ENCODE assay signal across 19 cellular contexts in the genomic region with DNA sequence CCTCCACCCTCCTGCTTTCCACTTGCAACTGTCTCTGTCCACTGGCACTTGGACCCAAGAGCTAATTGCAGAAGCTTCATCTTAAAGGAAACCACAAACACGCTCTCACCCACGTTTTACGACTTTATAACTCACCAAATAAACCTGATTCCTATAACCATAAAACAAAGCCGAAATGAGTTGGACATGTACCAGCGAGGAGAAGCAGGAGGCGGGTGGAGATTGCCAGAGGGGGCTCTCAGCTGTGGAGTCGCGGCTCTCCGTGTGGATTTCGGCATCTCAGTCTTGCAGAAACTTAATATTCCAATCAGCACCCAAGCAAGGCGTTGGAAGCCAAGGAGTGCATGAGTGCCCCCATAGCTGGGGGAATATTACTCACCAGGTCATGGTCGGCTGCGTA.
DNase-seq lines count a peak whose midpoint lies in the region; ATAC-seq, FAIRE-seq and TF ChIP-seq lines count a peak whose summit lies in the region.
"Had no signal": no experiment of that assay in that cellular context is flagged by ENCODE, and none has a peak within 500 bp of the region (broad histone marks: within the 10 kb centered on the region; RNA-seq: fewer than 3 reads in every experiment).

No MANE protein-coding gene starts in this region.

- ATAC-seq in Right ventricle myocardium superior (ENCODE audit: poor library complexity) (peak; percentile 36), upper lobe of left lung (ENCODE audit: low FRiP score in 2 of 2) (no peak), GM21447 (IDR thresholded peaks at IDR 0.05; ENCODE audit: unreplicated experiment) (no peak)
- ATAC-seq in naive thymus-derived CD4-positive, alpha-beta T cell = no peak
- ATAC-seq: activated naive CD8-positive, alpha-beta T cell treated with anti-CD3 and anti-CD28 coated beads, Interleukin-2, amount 50 U/mL, for 24 hours; activated T-cell treated with anti-CD3 and anti-CD28 coated beads, Interleukin-2, amount 50 U/mL, for 4 hours; lower lobe of right lung had no signal

- H3K27ac ChIP-seq in left ventricle myocardium inferior (replicated peaks) = no peak overlapping the region
- no peak overlapping the region for H3K27ac ChIP-seq in naive thymus-derived CD4-positive, alpha-beta T cell (ENCODE audit: low read depth, low read length)
- no peak overlapping the region for H3K27ac ChIP-seq in upper lobe of left lung
- H3K27ac ChIP-seq: lower lobe of right lung, testis had no signal

- peaks cover 0 to 3% (median 0%) of the 10 kb centered on the region in 5 donors for H3K36me3 Mint-ChIP-seq in naive thymus-derived CD4-positive, alpha-beta T cell
- H3K36me3 Mint-ChIP-seq: activated CD4-positive, alpha-beta memory T cell treated with anti-CD3 and anti-CD28 coated beads for 36 hours had no signal

- no peak overlapping the region for H3K27ac Mint-ChIP-seq in naive thymus-derived CD4-positive, alpha-beta T cell
- H3K27ac Mint-ChIP-seq: activated CD4-positive, alpha-beta memory T cell treated with anti-CD3 and anti-CD28 coated beads for 36 hours; activated naive CD8-positive, alpha-beta T cell treated with anti-CD3 and anti-CD28 coated beads, Interleukin-2, amount 50 U/mL, for 24 hours had no signal

- H3K27me3 Mint-ChIP-seq in naive thymus-derived CD4-positive, alpha-beta T cell = peaks cover 7 to 60% (median 53%) of the 10 kb centered on the region in 5 donors

- 54 to 67% methylated on average over 13 of the region's 13 CpGs for WGBS in upper lobe of left lung, 2 donors

- H3K4me1 Mint-ChIP-seq in naive thymus-derived CD4-positive, alpha-beta T cell = peaks cover 0 to 3% (median 0%) of the 10 kb centered on the region in 7 donors
- H3K4me1 Mint-ChIP-seq: activated naive CD8-positive, alpha-beta T cell treated with anti-CD3 and anti-CD28 coated beads, Interleukin-2, amount 50 U/mL, for 24 hours; central memory CD8-positive, alpha-beta T cell had no signal

- intact Hi-C loops in Right ventricle myocardium superior (cut with DNase I) (no loop called here), left ventricle myocardium inferior (cut with micrococcal nuclease) (no loop called here)
- intact Hi-C loops in naive thymus-derived CD4-positive, alpha-beta T cell (cut with micrococcal nuclease) = no loop called here

- H3K9me3 ChIP-seq in left ventricle myocardium inferior (replicated peaks) = peaks cover 12% of the 10 kb centered on the region
- no peaks in the 10 kb centered on the region for H3K9me3 ChIP-seq in naive thymus-derived CD4-positive, alpha-beta T cell (ENCODE audit: control insufficient read depth in 2 of 3, low read length in 3 of 3)
- H3K9me3 ChIP-seq in upper lobe of left lung = no peaks in the 10 kb centered on the region
- H3K9me3 ChIP-seq: lower lobe of right lung, testis had no signal

- TF ChIP-seq EP300 in upper lobe of left lung (IDR thresholded peaks at IDR 0.05) = no peak

- TF ChIP-seq CTCF in left ventricle myocardium inferior (IDR thresholded peaks at IDR 0.05; ENCODE audit: borderline replicate concordance) = no peak
- no peak for TF ChIP-seq CTCF in upper lobe of left lung (IDR thresholded peaks at IDR 0.05)

- peaks cover 58% of the 10 kb centered on the region for H3K27me3 ChIP-seq in left ventricle myocardium inferior (ENCODE audit: low read depth)
- no peaks in the 10 kb centered on the region for H3K27me3 ChIP-seq in naive thymus-derived CD4-positive, alpha-beta T cell (ENCODE audit: control insufficient read depth in 2 of 2, insufficient read depth in 2 of 2, low read length in 2 of 2)
- no peaks in the 10 kb centered on the region for H3K27me3 ChIP-seq in upper lobe of left lung
- H3K27me3 ChIP-seq: testis had no signal

- TF ChIP-seq POLR2A in upper lobe of left lung (IDR thresholded peaks at IDR 0.05) = no peak

- CTCF ChIA-PET in naive thymus-derived CD4-positive, alpha-beta T cell (lab: Charles Lee) = no interaction called here

- FAIRE-seq in RCC 7860 (lab: Jason Lieb, UNC) = peak; percentile 97
- peak; percentile 30 for FAIRE-seq in urothelium cell line (lab: Jason Lieb, UNC)
- FAIRE-seq: A204.1 had no signal

- H3K9me3 Mint-ChIP-seq in naive thymus-derived CD4-positive, alpha-beta T cell = peaks cover 0 to 48% (median 10%) of the 10 kb centered on the region in 11 donors

- POLR2A ChIA-PET in naive thymus-derived CD4-positive, alpha-beta T cell (lab: Charles Lee) = no interaction called here

- H3K4me1 ChIP-seq in left ventricle myocardium inferior (peaks cover 12% of the 10 kb centered on the region), upper lobe of left lung (no peaks in the 10 kb centered on the region)
- H3K4me1 ChIP-seq in naive thymus-derived CD4-positive, alpha-beta T cell (ENCODE audit: control insufficient read depth in 2 of 2, insufficient read depth in 2 of 2, low read length in 2 of 2) = no peaks in the 10 kb centered on the region
- H3K4me1 ChIP-seq: lower lobe of right lung had no signal

- H3K36me3 ChIP-seq in left ventricle myocardium inferior (no peaks in the 10 kb centered on the region), upper lobe of left lung (no peaks in the 10 kb centered on the region)
- no peaks in the 10 kb centered on the region for H3K36me3 ChIP-seq in naive thymus-derived CD4-positive, alpha-beta T cell (ENCODE audit: control insufficient read depth in 2 of 3, insufficient read depth in 3 of 3, low read length in 3 of 3)
- H3K36me3 ChIP-seq: lower lobe of right lung had no signal

- H3K4me3 Mint-ChIP-seq in naive thymus-derived CD4-positive, alpha-beta T cell = no peak overlapping the region
- H3K4me3 Mint-ChIP-seq: activated CD4-positive, alpha-beta memory T cell treated with anti-CD3 and anti-CD28 coated beads for 36 hours; activated naive CD8-positive, alpha-beta T cell treated with anti-CD3 and anti-CD28 coated beads, Interleukin-2, amount 50 U/mL, for 24 hours; activated T-cell treated with anti-CD3 and anti-CD28 coated beads, Interleukin-2, amount 50 U/mL, for 4 hours; central memory CD8-positive, alpha-beta T cell had no signal

- DNase-seq in Right ventricle myocardium superior (no peak), left ventricle myocardium inferior (no peak), RCC 7860 (ENCODE audit: low spot score) (peak; percentile 80), kidney glomerular epithelial cell (lab: John Stamatoyannopoulos, UW) (peak; percentile 43), urothelium cell line (ENCODE audit: low spot score) (no peak), upper lobe of left lung (no peak)
- DNase-seq in naive thymus-derived CD4-positive, alpha-beta T cell = no peak
- DNase-seq: activated CD4-positive, alpha-beta memory T cell treated with anti-CD3 and anti-CD28 coated beads for 36 hours; activated naive CD8-positive, alpha-beta T cell treated with anti-CD3 and anti-CD28 coated beads, Interleukin-2, amount 50 U/mL, for 24 hours; activated T-cell treated with anti-CD3 and anti-CD28 coated beads, Interleukin-2, amount 50 U/mL, for 4 hours; GF-D8; lower lobe of right lung; NCI-H1417; NCI-H2227 treated with DMSO at 0.1 percent for 48 hours; stimulated activated CD4-positive, alpha-beta T cell treated with anti-CD3 and anti-CD28 coated beads, Interleukin-4, amount 100 ng/mL, for 24 hours; testis had no signal

- H3K4me3 ChIP-seq in left ventricle myocardium inferior = no peak overlapping the region
- H3K4me3 ChIP-seq in naive thymus-derived CD4-positive, alpha-beta T cell (ENCODE audit: low read length) = no peak overlapping the region
- H3K4me3 ChIP-seq in upper lobe of left lung = no peak overlapping the region
- H3K4me3 ChIP-seq: lower lobe of right lung, testis had no signal

Comparison
In these comparisons a context has a peak if more than half of its experiments do, and no peak if none do; other contexts are left out.
1. DNase-seq: peak in RCC 7860 (single experiment) and kidney glomerular epithelial cell (single experiment); none in Right ventricle myocardium superior (single experiment), left ventricle myocardium inferior (single experiment), urothelium cell line (single experiment), naive thymus-derived CD4-positive, alpha-beta T cell (0 of 9) and upper lobe of left lung (0 of 2).